Comparison of ENCODE assay signal across 8 cellular contexts in the genomic region with DNA sequence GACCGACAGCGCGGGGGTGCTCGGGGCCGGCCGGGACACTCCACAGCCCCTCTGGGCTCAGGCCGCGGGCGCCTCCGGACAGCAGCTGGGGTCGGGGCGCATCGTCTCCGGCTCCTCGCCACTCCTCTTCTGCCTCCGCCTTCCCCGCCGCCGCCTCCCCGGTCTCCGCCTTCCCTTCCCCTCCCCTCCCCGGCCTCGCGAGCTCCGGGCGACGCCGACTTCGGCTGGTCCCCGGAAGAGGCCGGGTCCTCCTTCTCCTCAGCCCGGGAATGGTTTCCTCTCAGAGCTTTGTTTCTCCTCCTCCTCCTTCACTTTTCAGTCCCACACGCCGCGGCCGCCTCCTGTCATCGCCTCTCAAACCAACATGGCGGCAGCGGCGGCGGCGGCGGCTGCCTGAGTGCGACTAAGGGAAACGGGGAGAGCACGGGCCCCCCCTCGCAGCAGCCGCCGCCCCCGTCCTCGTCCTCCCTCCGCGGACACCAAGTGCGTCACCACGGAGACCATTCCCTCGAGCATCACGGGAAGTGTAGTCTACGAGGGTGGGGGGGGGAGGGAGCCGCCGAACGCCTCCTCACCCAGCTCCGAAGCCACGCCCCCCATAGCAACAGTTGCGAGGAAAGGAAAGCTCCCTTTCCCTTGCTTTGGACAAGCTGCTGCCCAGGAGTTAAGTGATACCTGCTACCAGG. TPM values are rescaled to one million over a fixed set of nuclear protein-coding genes. Genes with fewer than 3 reads are reported as not detected.
DNase-seq lines count a peak whose midpoint lies in the region; ATAC-seq and TF ChIP-seq lines count a peak whose summit lies in the region.

A gene with protein sequence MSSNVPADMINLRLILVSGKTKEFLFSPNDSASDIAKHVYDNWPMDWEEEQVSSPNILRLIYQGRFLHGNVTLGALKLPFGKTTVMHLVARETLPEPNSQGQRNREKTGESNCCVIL (minus strand): TSS at position 405 of the 686 bp plus-strand sequence. CDS start 1,079 bp downstream, outside the sequence.

- H3K9me3 ChIP-seq in KOPT-K1 (ENCODE audit: insufficient read depth, low read length, poor library complexity, severe bottlenecking) = no peaks in the 10 kb centered on the region
- H3K9me3 ChIP-seq in Peyer's patch = no peaks in the 10 kb centered on the region
- H3K9me3 ChIP-seq in esophagus muscularis mucosa = no peaks in the 10 kb centered on the region
- no peaks in the 10 kb centered on the region for H3K9me3 ChIP-seq in muscle layer of colon (ENCODE audit: low read length)

- peak; percentile 82 for ATAC-seq in GM21786 (IDR thresholded peaks at IDR 0.05; ENCODE audit: unreplicated experiment)

- TF ChIP-seq EP300 in esophagus muscularis mucosa (IDR thresholded peaks at IDR 0.05) = no peak

- TF ChIP-seq POLR2A in Peyer's patch (IDR thresholded peaks at IDR 0.05) = peak in 1 of 2 donors; percentile 80
- TF ChIP-seq POLR2A in esophagus muscularis mucosa (IDR thresholded peaks at IDR 0.05; ENCODE audit: low read depth) = peak; percentile 75

- DNase-seq in DMS79 treated with DMSO at 0.1 percent for 48 hours (lab: John Stamatoyannopoulos, UW) (peak; percentile 86), Peyer's patch (peak; percentile 95 to 98 (median 96)), esophagus muscularis mucosa (ENCODE audit: extremely low spot score) (peak; percentile 99)
- peak; percentile 92 to 93 for DNase-seq in activated T-cell treated with anti-CD3 and anti-CD28 coated beads, Interleukin-2, amount 50 U/mL, for 48 hours
- DNase-seq in stimulated activated CD8-positive, alpha-beta memory T cell treated with anti-CD3 and anti-CD28 coated beads, Interleukin-7, amount 100 ng/mL, for 1 hour (ENCODE audit: low read depth in 2 of 2) = peak; percentile 88 to 91

- no peaks in the 10 kb centered on the region for H3K36me3 ChIP-seq in KOPT-K1 (ENCODE audit: insufficient read depth, low read length)
- no peaks in the 10 kb centered on the region for H3K36me3 ChIP-seq in Peyer's patch
- no peaks in the 10 kb centered on the region for H3K36me3 ChIP-seq in esophagus muscularis mucosa
- H3K36me3 ChIP-seq in muscle layer of colon (ENCODE audit: insufficient read depth, low read length) = no peaks in the 10 kb centered on the region

- WGBS in esophagus muscularis mucosa = under 1% methylated on average over 31 of the region's 64 CpGs

- H3K27me3 ChIP-seq in Peyer's patch (no peaks in the 10 kb centered on the region), esophagus muscularis mucosa (no peaks in the 10 kb centered on the region), muscle layer of colon (ENCODE audit: control insufficient read depth in 1 of 2, insufficient read depth in 2 of 2, low read length in 2 of 2) (no peaks in the 10 kb centered on the region)

- intact Hi-C loops in esophagus muscularis mucosa (cut with DNase I) = loop anchor here (5.0 kb wide), 2 partner anchors 57 to 253 kb away; a partner anchor contains a TSS

- no peak for TF ChIP-seq CTCF in Peyer's patch (IDR thresholded peaks at IDR 0.05)
- TF ChIP-seq CTCF in esophagus muscularis mucosa (IDR thresholded peaks at IDR 0.05) = no peak

- H3K9ac ChIP-seq in muscle layer of colon (ENCODE audit: low read length) = peak within 1 kb of the TSS; percentile 97

- peaks cover 0 to 10% (median 3%) of the 10 kb centered on the region in 4 donors for H3K4me1 ChIP-seq in Peyer's patch
- H3K4me1 ChIP-seq in esophagus muscularis mucosa = peaks cover 15 to 23% (median 21%) of the 10 kb centered on the region in 4 donors
- peaks cover 17% of the 10 kb centered on the region for H3K4me1 ChIP-seq in muscle layer of colon (ENCODE audit: insufficient read depth, low read length)

- peak within 1 kb of the TSS; percentile 79 for H3K27ac ChIP-seq in KOPT-K1 (ENCODE audit: low read depth, low read length, poor library complexity, severe bottlenecking)
- peak within 1 kb of the TSS; percentile 91 to 98 (median 94) for H3K27ac ChIP-seq in Peyer's patch
- peak within 1 kb of the TSS; percentile 96 to 99 (median 98) for H3K27ac ChIP-seq in esophagus muscularis mucosa (replicated peaks in 1 of 4)
- peak within 1 kb of the TSS; percentile 96 for H3K27ac ChIP-seq in muscle layer of colon (ENCODE audit: low read depth, low read length)

- H3K4me3 ChIP-seq in Peyer's patch (peak within 1 kb of the TSS; percentile 61 to 86 (median 76)), esophagus muscularis mucosa (peak within 1 kb of the TSS; percentile 80 to 96 (median 84)), muscle layer of colon (ENCODE audit: low read depth in 1 of 2, low read length in 2 of 2) (peak within 1 kb of the TSS; percentile 89 to 97)

RNA-seq across cellular contexts. Expression of the gene that starts here (rescaled TPM):
- total RNA-seq in Peyer's patch (10 to 100 TPM; 18.2 to 37.5 (median 25.8) TPM), esophagus muscularis mucosa (10 to 100 TPM; 30.2 to 44.5 (median 32.6) TPM)

Comparison
In these comparisons a context has a peak if more than half of its experiments do, and no peak if none do; other contexts are left out.
1. Peak in every context shown above with its lines: DNase-seq, ATAC-seq, H3K4me3 ChIP-seq and H3K27ac ChIP-seq.